Comparison of ENCODE assay signal across 16 cellular contexts in genomic region chr14:61549425-61549824, GRCh38.
A peak's percentile ranks its signal among the peaks of the same experiment; 100 is the strongest.
DNase-seq lines count a peak whose midpoint lies in the region; ATAC-seq lines count a peak whose summit lies in the region.
"Had no signal": no experiment of that assay in that cellular context is flagged by ENCODE, and none has a peak within 500 bp of the region (broad histone marks: within the 10 kb centered on the region; RNA-seq: fewer than 3 reads in every experiment).

No MANE protein-coding gene starts in this region.

- POLR2A ChIA-PET in activated CD8-positive, alpha-beta T cell treated with anti-CD3 and anti-CD28 coated beads, Interleukin-2, amount 10 ng/mL, durations not matched to agents 7 days and 5 days (lab: Charles Lee) = no interaction called here

- peaks cover 46% of the 10 kb centered on the region for H3K4me1 Mint-ChIP-seq in activated CD8-positive, alpha-beta T cell treated with anti-CD3 and anti-CD28 coated beads, Interleukin-2, amount 10 ng/mL, durations not matched to agents 7 days and 5 days (ENCODE audit: low read depth)

- no peaks in the 10 kb centered on the region for H3K27me3 Mint-ChIP-seq in activated CD8-positive, alpha-beta T cell treated with anti-CD3 and anti-CD28 coated beads, Interleukin-2, amount 10 ng/mL, durations not matched to agents 7 days and 5 days (ENCODE audit: low read depth)
- H3K27me3 Mint-ChIP-seq: CD4-positive, alpha-beta memory T cell had no signal

- ATAC-seq in activated CD8-positive, alpha-beta T cell treated with anti-CD3 and anti-CD28 coated beads, Interleukin-2, amount 10 ng/mL, durations not matched to agents 7 days and 5 days = no peak
- ATAC-seq in HG03095 (IDR thresholded peaks at IDR 0.05; ENCODE audit: unreplicated experiment) (no peak), Right ventricle myocardium superior (ENCODE audit: poor library complexity) (no peak)
- ATAC-seq: gastroesophageal sphincter had no signal

- no peaks in the 10 kb centered on the region for H3K9me3 Mint-ChIP-seq in activated CD8-positive, alpha-beta T cell treated with anti-CD3 and anti-CD28 coated beads, Interleukin-2, amount 10 ng/mL, durations not matched to agents 7 days and 5 days (ENCODE audit: insufficient read depth)

- H3K36me3 Mint-ChIP-seq in activated CD8-positive, alpha-beta T cell treated with anti-CD3 and anti-CD28 coated beads, Interleukin-2, amount 10 ng/mL, durations not matched to agents 7 days and 5 days (ENCODE audit: low read depth) = peaks cover 92% of the 10 kb centered on the region

- DNase-seq in EL = peak; percentile 44
- no peak for DNase-seq in activated CD8-positive, alpha-beta T cell treated with anti-CD3 and anti-CD28 coated beads, Interleukin-2, amount 10 ng/mL, durations not matched to agents 7 days and 5 days
- DNase-seq in fibroblast of peridontal ligament (ENCODE audit: extremely low read depth) = peak; percentile 56
- DNase-seq in skeletal muscle cell (ENCODE audit: low read depth) = peak; percentile 88
- no peak for DNase-seq in RPMI8226
- DNase-seq in Right ventricle myocardium superior = no peak
- no peak for DNase-seq in ACHN
- DNase-seq: CD4-positive, alpha-beta memory T cell; NCI-H1417; NCI-H226; right lobe of liver; SJCRH30; T-helper 9 cell; transverse colon had no signal

- peak overlapping the region; percentile 16 for H3K27ac Mint-ChIP-seq in activated CD8-positive, alpha-beta T cell treated with anti-CD3 and anti-CD28 coated beads, Interleukin-2, amount 10 ng/mL, durations not matched to agents 7 days and 5 days

- H3K4me3 Mint-ChIP-seq in activated CD8-positive, alpha-beta T cell treated with anti-CD3 and anti-CD28 coated beads, Interleukin-2, amount 10 ng/mL, durations not matched to agents 7 days and 5 days = no peak overlapping the region
- H3K4me3 Mint-ChIP-seq: CD4-positive, alpha-beta memory T cell had no signal

- H3K4me3 ChIP-seq in skeletal muscle cell (ENCODE audit: low read depth, low read length) = no peak overlapping the region
- H3K4me3 ChIP-seq: gastroesophageal sphincter, right lobe of liver, SJCRH30, transverse colon had no signal

- in situ Hi-C loops in ACHN (cut with HindIII; ENCODE audit: low pct_ligation_motif_present, low pct_unique_long_range_greater_than_20kb, low sequenced_read_pairs) = no loop called here

- CTCF ChIA-PET in activated CD8-positive, alpha-beta T cell treated with anti-CD3 and anti-CD28 coated beads, Interleukin-2, amount 10 ng/mL, durations not matched to agents 7 days and 5 days (lab: Charles Lee) = no interaction called here

- intact Hi-C loops in Right ventricle myocardium superior (cut with DNase I) = no loop called here

Comparison
In these comparisons a context has a peak if more than half of its experiments do, and no peak if none do; other contexts are left out.
1. DNase-seq: peak in EL (single experiment), fibroblast of peridontal ligament (single experiment) and skeletal muscle cell (single experiment); none in activated CD8-positive, alpha-beta T cell treated with anti-CD3 and anti-CD28 coated beads, Interleukin-2, amount 10 ng/mL, durations not matched to agents 7 days and 5 days (single experiment), RPMI8226 (single experiment), Right ventricle myocardium superior (single experiment) and ACHN (single experiment).